9 cellular contexts compared by ENCODE assay signal in the genomic region with DNA sequence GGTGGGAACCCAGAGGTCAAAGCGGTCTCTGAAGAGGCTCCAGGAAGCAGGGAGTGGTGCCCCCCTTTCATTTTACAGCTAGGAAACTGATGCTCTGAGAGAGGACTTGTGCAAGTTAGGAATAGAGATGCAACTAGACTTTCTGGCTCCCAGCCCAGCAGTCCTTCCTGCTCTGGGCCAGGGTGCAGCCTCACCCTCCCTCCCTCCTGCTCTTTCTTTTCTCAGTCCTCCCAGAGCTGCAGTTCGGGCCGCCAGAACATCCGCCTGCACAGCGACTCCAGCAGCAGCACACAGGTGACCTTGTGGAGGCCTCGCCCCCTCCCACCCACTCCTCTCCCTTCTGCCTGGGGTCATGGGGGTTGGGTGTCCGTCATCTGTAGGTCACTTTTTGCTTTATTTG. TPM values are rescaled to one million over a fixed set of nuclear protein-coding genes. Genes with fewer than 3 reads are reported as not detected.
DNase-seq lines count a peak whose midpoint lies in the region; ATAC-seq and TF ChIP-seq lines count a peak whose summit lies in the region.
"Had no signal": no experiment of that assay in that cellular context is flagged by ENCODE, and none has a peak within 500 bp of the region (broad histone marks: within the 10 kb centered on the region; RNA-seq: fewer than 3 reads in every experiment).

No MANE protein-coding gene starts in this region.

- peak overlapping the region; percentile 51 to 81 (median 71) for H3K4me2 ChIP-seq in BLaER1 treated with 17β-estradiol and CSF1 and Interleukin-3, amounts not matched to agents 10 nM and 100 nM

- no peaks in the 10 kb centered on the region for H4K20me1 ChIP-seq in BLaER1 treated with 17β-estradiol and CSF1 and Interleukin-3, amounts not matched to agents 10 nM and 100 nM

- no peaks in the 10 kb centered on the region for H3K9me3 ChIP-seq in BLaER1 treated with 17β-estradiol and CSF1 and Interleukin-3, amounts not matched to agents 10 nM and 100 nM (replicated peaks in 1 of 11)

- H3K4me3 Mint-ChIP-seq in neural crest cell, result no peak overlapping the region
- H3K4me3 Mint-ChIP-seq in glutamatergic neuron (ENCODE audit: unreplicated experiment), result no peak overlapping the region
- H3K4me3 Mint-ChIP-seq: activated CD4-positive, alpha-beta T cell treated with anti-CD3 and anti-CD28 coated beads for 36 hours had no signal

- ATAC-seq in GM19455 (IDR thresholded peaks at IDR 0.05; ENCODE audit: unreplicated experiment), result no peak
- ATAC-seq: activated CD4-positive, alpha-beta T cell treated with anti-CD3 and anti-CD28 coated beads for 36 hours had no signal

- H3K36me3 ChIP-seq in BLaER1 treated with 17β-estradiol and CSF1 and Interleukin-3, amounts not matched to agents 10 nM and 100 nM, result no peaks in the 10 kb centered on the region

- peak overlapping the region; percentile 54 for H3K27ac Mint-ChIP-seq in neural crest cell (ENCODE audit: unreplicated experiment)
- H3K27ac Mint-ChIP-seq in glutamatergic neuron (ENCODE audit: unreplicated experiment), result no peak overlapping the region
- H3K27ac Mint-ChIP-seq: activated CD4-positive, alpha-beta T cell treated with anti-CD3 and anti-CD28 coated beads for 36 hours had no signal

- H3K4me1 ChIP-seq in BLaER1 treated with 17β-estradiol and CSF1 and Interleukin-3, amounts not matched to agents 10 nM and 100 nM, result peaks cover 13 to 49% (median 43%) of the 10 kb centered on the region in 10 experiments

- H3K36me3 Mint-ChIP-seq in neural crest cell (ENCODE audit: low read depth) (no peaks in the 10 kb centered on the region), glutamatergic neuron (ENCODE audit: unreplicated experiment) (no peaks in the 10 kb centered on the region)

- TF ChIP-seq CTCF in neural crest cell (conservative IDR thresholded peaks at IDR 0.05) (no peak), glutamatergic neuron (IDR thresholded peaks at IDR 0.05; ENCODE audit: partially characterized antibody, unreplicated experiment) (no peak)

- no peaks in the 10 kb centered on the region for H3K27me3 ChIP-seq in BLaER1 treated with 17β-estradiol and CSF1 and Interleukin-3, amounts not matched to agents 10 nM and 100 nM

- H3K4me1 Mint-ChIP-seq in neural crest cell (peaks cover 12% of the 10 kb centered on the region), glutamatergic neuron (ENCODE audit: low read depth, unreplicated experiment) (peaks cover 10% of the 10 kb centered on the region)
- H3K4me1 Mint-ChIP-seq: activated CD4-positive, alpha-beta T cell treated with anti-CD3 and anti-CD28 coated beads for 36 hours had no signal

- no peak overlapping the region for H3K4me3 ChIP-seq in BLaER1 treated with 17β-estradiol and CSF1 and Interleukin-3, amounts not matched to agents 10 nM and 100 nM

- H3K9ac ChIP-seq in BLaER1 treated with 17β-estradiol and CSF1 and Interleukin-3, amounts not matched to agents 10 nM and 100 nM, result peak overlapping the region in 2 of 11 experiments; percentile 18 to 34; a peak in 3 of 22 replicates

- H3K9me3 Mint-ChIP-seq in neural crest cell (no peaks in the 10 kb centered on the region), glutamatergic neuron (ENCODE audit: unreplicated experiment) (no peaks in the 10 kb centered on the region)

- H3K27me3 Mint-ChIP-seq in neural crest cell (ENCODE audit: low read depth) (peaks cover 3% of the 10 kb centered on the region), glutamatergic neuron (ENCODE audit: unreplicated experiment) (peaks cover 4% of the 10 kb centered on the region)
- H3K27me3 Mint-ChIP-seq: activated CD4-positive, alpha-beta T cell treated with anti-CD3 and anti-CD28 coated beads for 36 hours had no signal

- DNase-seq in NCI-H2029 treated with DMSO at 0.1 percent for 48 hours (lab: John Stamatoyannopoulos, UW), result peak; percentile 61
- DNase-seq in epithelial cell of prostate (ENCODE audit: low read depth, low spot score), result peak; percentile 40
- DNase-seq in neural crest cell (ENCODE audit: low read depth, low spot score), result no peak
- no peak for DNase-seq in NCI-H2227 (lab: John Stamatoyannopoulos, UW; ENCODE audit: unreplicated experiment)
- DNase-seq in glutamatergic neuron, result no peak
- no peak for DNase-seq in activated CD4-positive, alpha-beta T cell treated with anti-CD3 and anti-CD28 coated beads, Interleukin-2, amount 50 U/mL, for 48 hours
- DNase-seq: activated CD4-positive, alpha-beta T cell treated with anti-CD3 and anti-CD28 coated beads for 36 hours had no signal

- peak overlapping the region in 8 of 11 experiments; percentile 1 to 64 (median 40); a peak in 8 of 22 replicates for H3K27ac ChIP-seq in BLaER1 treated with 17β-estradiol and CSF1 and Interleukin-3, amounts not matched to agents 10 nM and 100 nM
- peak overlapping the region; percentile 79 for H3K27ac ChIP-seq in epithelial cell of prostate

RNA-seq across cellular contexts. Expression of a gene that starts 51.5 kb away (rescaled TPM):
- not detected in 2 replicates for total RNA-seq in neural crest cell
- not detected for total RNA-seq in glutamatergic neuron (ENCODE audit: unreplicated experiment)
- total RNA-seq: activated CD4-positive, alpha-beta T cell treated with anti-CD3 and anti-CD28 coated beads for 36 hours had no signal

RNA-seq across cellular contexts. Expression of a gene that starts 57.5 kb away (rescaled TPM):
- total RNA-seq in neural crest cell, result 14.2 and 14.5 TPM in 2 replicates
- 15.3 TPM for total RNA-seq in glutamatergic neuron (ENCODE audit: unreplicated experiment)

Comparison
In these comparisons a context has a peak if more than half of its experiments do, and no peak if none do; other contexts are left out.
1. DNase-seq: peak in NCI-H2029 treated with DMSO at 0.1 percent for 48 hours (single experiment) and epithelial cell of prostate (single experiment); none in neural crest cell (single experiment), NCI-H2227 (single experiment), glutamatergic neuron (single experiment) and activated CD4-positive, alpha-beta T cell treated with anti-CD3 and anti-CD28 coated beads, Interleukin-2, amount 50 U/mL, for 48 hours (0 of 2).